In the genomic region with DNA sequence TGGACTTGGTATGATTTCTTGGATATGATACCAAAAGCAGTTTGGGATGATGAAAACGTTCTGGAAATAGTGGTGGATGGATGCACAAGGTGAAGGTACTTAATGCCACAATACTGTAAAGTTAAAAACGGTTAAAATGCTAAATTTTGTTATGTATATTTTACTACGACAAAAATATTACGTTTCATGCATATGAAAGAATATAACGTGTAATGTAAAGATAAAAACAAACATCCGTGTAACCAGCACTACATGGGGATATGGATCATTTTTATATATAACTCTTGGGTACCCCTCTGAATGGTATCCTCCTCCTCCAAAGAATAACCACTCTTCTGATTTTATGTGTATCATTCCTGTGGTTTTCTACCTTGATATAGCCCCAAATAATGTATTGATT, we compare ENCODE assay signal across 1 cellular context.
TF ChIP-seq lines count a peak whose summit lies in the region.

No MANE protein-coding gene starts in this region.

TF ChIP-seq in GM23338, 12 proteins besides CTCF, POLR2A, EP300 and RAD21 (continued from another document):
- no peak for TF ChIP-seq ZNF462 (CRISPR knock-in tag; IDR thresholded peaks at IDR 0.05)
- no peak for TF ChIP-seq STAT1 (IDR thresholded peaks at IDR 0.05; ENCODE audit: unreplicated experiment)
- no peak for TF ChIP-seq EZH2phosphoT487 (IDR thresholded peaks at IDR 0.05; ENCODE audit: unreplicated experiment)
- TF ChIP-seq CREB1 (CRISPR knock-in tag; IDR thresholded peaks at IDR 0.05; ENCODE audit: low read depth), result no peak
- no peak for TF ChIP-seq JUNB (IDR thresholded peaks at IDR 0.05; ENCODE audit: unreplicated experiment)
- TF ChIP-seq ZNF114 (CRISPR knock-in tag; IDR thresholded peaks at IDR 0.05), result no peak
